ENCODE assay signal across 1 cellular context in genomic region chr19:4580961-4581380, GRCh38.
TF ChIP-seq lines count a peak whose summit lies in the region.

No MANE protein-coding gene starts in this region.

TF ChIP-seq in K562, 482 proteins besides CTCF, POLR2A, EP300 and RAD21:
- TF ChIP-seq ZNF740 (CRISPR knock-in tag; IDR thresholded peaks at IDR 0.05) (0 out of 2 replicates have a peak, but pooled peaks have one; percentile 57), ZNF740 (tag; IDR thresholded peaks at IDR 0.05) (no peak), YY1 (IDR thresholded peaks at IDR 0.05; ENCODE audit: borderline replicate concordance in 1 of 3, control insufficient read depth in 1 of 3, extremely low read depth in 1 of 3, insufficient read depth in 3 of 3, insufficient read length in 1 of 3, insufficient replicate concordance in 2 of 3, low read depth in 1 of 3, low read length in 2 of 3) (peak in 1 of 3 experiments; percentile 6), NCOR1 (IDR thresholded peaks at IDR 0.05) (no peak), CBX8 (IDR thresholded peaks at IDR 0.05; ENCODE audit: borderline replicate concordance, extremely low read depth, low read depth, low read length, poor library complexity, severe bottlenecking) (no peak), CUX1 (CRISPR knock-in tag; IDR thresholded peaks at IDR 0.05) (no peak), PCBP1 (IDR thresholded peaks at IDR 0.05; ENCODE audit: low read depth, low read length, poor library complexity, severe bottlenecking) (peak; percentile 22), FOXK2 (conservative IDR thresholded peaks at IDR 0.05 in 1 of 2, IDR thresholded peaks at IDR 0.05 in 1 of 2; ENCODE audit: low read depth in 2 of 2) (no peak), SIN3A (IDR thresholded peaks at IDR 0.05; ENCODE audit: borderline replicate concordance in 2 of 2, control insufficient read depth in 1 of 2, low read depth in 2 of 2, low read length in 2 of 2) (no peak), ZNF696 (CRISPR knock-in tag; conservative IDR thresholded peaks at IDR 0.05) (no peak), ZNF586 (CRISPR knock-in tag; conservative IDR thresholded peaks at IDR 0.05) (no peak), PHTF2 (CRISPR knock-in tag; IDR thresholded peaks at IDR 0.05) (no peak), PHB2 (IDR thresholded peaks at IDR 0.05; ENCODE audit: low read depth) (no peak), RBM34 (IDR thresholded peaks at IDR 0.05; ENCODE audit: borderline replicate concordance, insufficient read depth, low read length) (no peak), XRCC4 (IDR thresholded peaks at IDR 0.05; ENCODE audit: extremely low read depth, insufficient read depth, insufficient read length) (no peak), ZNF146 (CRISPR knock-in tag; IDR thresholded peaks at IDR 0.05; ENCODE audit: unreplicated experiment) (no peak), ZNF274 (IDR thresholded peaks at IDR 0.05; ENCODE audit: borderline replicate concordance, low read depth, low read length) (no peak), DLX4 (CRISPR knock-in tag; IDR thresholded peaks at IDR 0.05) (no peak), ZNF217 (CRISPR knock-in tag; IDR thresholded peaks at IDR 0.05) (no peak), TRIM28 (IDR thresholded peaks at IDR 0.05) (no peak), HDGF (IDR thresholded peaks at IDR 0.05) (no peak), JUND (IDR thresholded peaks at IDR 0.05; ENCODE audit: borderline replicate concordance, low read depth, low read length) (no peak), JUND (tag; IDR thresholded peaks at IDR 0.05; ENCODE audit: borderline replicate concordance, low read depth, low read length) (no peak), TEAD2 (tag; IDR thresholded peaks at IDR 0.05) (no peak), TRIM24 (IDR thresholded peaks at IDR 0.05) (no peak), TGIF2 (CRISPR knock-in tag; IDR thresholded peaks at IDR 0.05) (no peak), ZNF282 (CRISPR knock-in tag; IDR thresholded peaks at IDR 0.05) (no peak), CSDE1 (IDR thresholded peaks at IDR 0.05) (no peak), CHCHD3 (CRISPR knock-in tag; IDR thresholded peaks at IDR 0.05) (no peak), ZBTB7A (IDR thresholded peaks at IDR 0.05; ENCODE audit: borderline replicate concordance, control insufficient read depth, low read depth, low read length) (peak; percentile 25; the same call in 1 of the 2 replicates), SP2 (IDR thresholded peaks at IDR 0.05; ENCODE audit: extremely low read depth, low read depth, low read length, poor library complexity, severe bottlenecking) (no peak), DEAF1 (CRISPR knock-in tag; IDR thresholded peaks at IDR 0.05) (no peak), GMEB1 (CRISPR knock-in tag; IDR thresholded peaks at IDR 0.05) (no peak), PREB (CRISPR knock-in tag; IDR thresholded peaks at IDR 0.05) (no peak), ZNF165 (CRISPR knock-in tag; IDR thresholded peaks at IDR 0.05; ENCODE audit: borderline replicate concordance) (no peak), ZC3H4 (CRISPR knock-in tag; IDR thresholded peaks at IDR 0.05; ENCODE audit: borderline replicate concordance) (no peak), SMARCE1 (IDR thresholded peaks at IDR 0.05) (no peak)
